In genomic region chr6:22732186-22732970, GRCh38 we compare ENCODE assay signal across 20 cellular contexts.
"Had no signal": no experiment of that assay in that cellular context is flagged by ENCODE, and none has a peak within 500 bp of the region (broad histone marks: within the 10 kb centered on the region; RNA-seq: fewer than 3 reads in every experiment).

No MANE protein-coding gene starts in this region.

- H3K4me3 ChIP-seq: dorsolateral prefrontal cortex, left lung, mucosa of descending colon, pancreas had no signal

- H3K4me1 Mint-ChIP-seq: activated CD4-positive, alpha-beta T cell treated with anti-CD3 and anti-CD28 coated beads, Interleukin-2, amount 10 ng/mL, durations not matched to agents 7 days and 5 days; activated naive CD8-positive, alpha-beta T cell treated with anti-CD3 and anti-CD28 coated beads, Interleukin-2, amount 10 ng/mL, durations not matched to agents 7 days and 5 days had no signal

- H3K27ac ChIP-seq: dorsolateral prefrontal cortex, left lung, pancreas had no signal

- H3K27me3 ChIP-seq: dorsolateral prefrontal cortex, left lung, pancreas had no signal

- FAIRE-seq: kidney, pancreas had no signal

- H3K4me1 ChIP-seq: pancreas had no signal

- H3K36me3 Mint-ChIP-seq: activated naive CD8-positive, alpha-beta T cell treated with anti-CD3 and anti-CD28 coated beads, Interleukin-2, amount 10 ng/mL, durations not matched to agents 7 days and 5 days had no signal

- H3K27ac Mint-ChIP-seq: activated CD4-positive, alpha-beta T cell treated with anti-CD3 and anti-CD28 coated beads, Interleukin-2, amount 10 ng/mL, durations not matched to agents 7 days and 5 days; activated naive CD8-positive, alpha-beta T cell treated with anti-CD3 and anti-CD28 coated beads, Interleukin-2, amount 10 ng/mL, durations not matched to agents 7 days and 5 days; natural killer cell treated with Interleukin-12 subunit alpha and Interleukin-12 subunit beta and Interleukin-15 and Interleukin-18, amount 100 ng/mL, for 72 hours; type B pancreatic cell had no signal

- H3K9me3 ChIP-seq: left lung, mucosa of descending colon, pancreas had no signal

- H3K4me3 Mint-ChIP-seq: activated CD4-positive, alpha-beta T cell treated with anti-CD3 and anti-CD28 coated beads, Interleukin-2, amount 10 ng/mL, durations not matched to agents 7 days and 5 days; activated naive CD8-positive, alpha-beta T cell treated with anti-CD3 and anti-CD28 coated beads, Interleukin-2, amount 10 ng/mL, durations not matched to agents 7 days and 5 days; natural killer cell treated with Interleukin-12 subunit alpha and Interleukin-12 subunit beta and Interleukin-15 and Interleukin-18, amount 100 ng/mL, for 72 hours; type B pancreatic cell had no signal

- H3K9me3 Mint-ChIP-seq: activated CD4-positive, alpha-beta T cell treated with anti-CD3 and anti-CD28 coated beads, Interleukin-2, amount 10 ng/mL, durations not matched to agents 7 days and 5 days; activated naive CD8-positive, alpha-beta T cell treated with anti-CD3 and anti-CD28 coated beads, Interleukin-2, amount 10 ng/mL, durations not matched to agents 7 days and 5 days had no signal

- H3K27me3 Mint-ChIP-seq: activated CD4-positive, alpha-beta T cell treated with anti-CD3 and anti-CD28 coated beads, Interleukin-2, amount 10 ng/mL, durations not matched to agents 7 days and 5 days; activated naive CD8-positive, alpha-beta T cell treated with anti-CD3 and anti-CD28 coated beads, Interleukin-2, amount 10 ng/mL, durations not matched to agents 7 days and 5 days; natural killer cell treated with Interleukin-12 subunit alpha and Interleukin-12 subunit beta and Interleukin-15 and Interleukin-18, amount 100 ng/mL, for 72 hours; type B pancreatic cell had no signal

- H3K36me3 ChIP-seq: left lung, pancreas had no signal

- DNase-seq: activated CD4-positive, alpha-beta T cell treated with anti-CD3 and anti-CD28 coated beads, Interleukin-2, amount 10 ng/mL, durations not matched to agents 7 days and 5 days; activated CD4-positive, CD25-positive, alpha-beta regulatory T cell; activated CD8-positive, alpha-beta memory T cell treated with anti-CD3 and anti-CD28 coated beads for 24 hours; activated naive CD4-positive, alpha-beta T cell; activated naive CD8-positive, alpha-beta T cell treated with anti-CD3 and anti-CD28 coated beads, Interleukin-2, amount 10 ng/mL, durations not matched to agents 7 days and 5 days; anterior cingulate cortex; dorsolateral prefrontal cortex; erythroblast; hippocampal formation; kidney; left lung; mucosa of descending colon; pancreas; retina; stimulated activated CD4-positive, alpha-beta T cell treated with anti-CD3 and anti-CD28 coated beads, Interleukin-15, amount 100 ng/mL, for 24 hours; stimulated activated CD4-positive, alpha-beta T cell treated with anti-CD3 and anti-CD28 coated beads, Interleukin-4, amount 100 ng/mL, for 1 hour; stimulated activated naive CD4-positive, alpha-beta T cell treated with Interleukin-2 at 50 U/mL for 16 hours; substantia nigra had no signal
